In genomic region chr14:96363751-96364336, GRCh38 we compare ENCODE assay signal across 9 cellular contexts. TPM values are rescaled to one million over a fixed set of nuclear protein-coding genes. Genes with fewer than 3 reads are reported as not detected.
DNase-seq lines count a peak whose midpoint lies in the region; ATAC-seq, FAIRE-seq and TF ChIP-seq lines count a peak whose summit lies in the region.
"Had no signal": no experiment of that assay in that cellular context is flagged by ENCODE, and none has a peak within 500 bp of the region (broad histone marks: within the 10 kb centered on the region; RNA-seq: fewer than 3 reads in every experiment).

No MANE protein-coding gene starts in this region.

- H3K27me3 Mint-ChIP-seq in astrocyte (ENCODE audit: low read depth, unreplicated experiment) = no peaks in the 10 kb centered on the region

- H3K36me3 Mint-ChIP-seq in astrocyte (ENCODE audit: low read depth, unreplicated experiment) = peaks cover 6% of the 10 kb centered on the region

- H3K9me3 Mint-ChIP-seq in astrocyte (ENCODE audit: unreplicated experiment) = no peaks in the 10 kb centered on the region

- peak overlapping the region; percentile 85 for H3K27ac ChIP-seq in C4-2B
- peak overlapping the region; percentile 34 for H3K27ac ChIP-seq in astrocyte (ENCODE audit: low read depth, low read length)
- no peak overlapping the region for H3K27ac ChIP-seq in iPS DF 6.9 (ENCODE audit: low read length)
- H3K27ac ChIP-seq in sigmoid colon = peak overlapping the region; percentile 90 to 98 (median 98)

- H3K79me2 ChIP-seq in astrocyte (ENCODE audit: insufficient read depth, low read length) = peaks cover 90% of the 10 kb centered on the region

- peak; percentile 53 for DNase-seq in RPMI7951 (ENCODE audit: low read depth)
- peak; percentile 37 for DNase-seq in astrocyte (ENCODE audit: low read depth)
- no peak for DNase-seq in iPS DF 6.9 (ENCODE audit: low read depth, low spot score)
- DNase-seq in sigmoid colon = peak; percentile 70
- no peak for DNase-seq in HuH-7 (ENCODE audit: low spot score)

- no CpG with 5 or more reads among the region's 38 CpGs for WGBS in iPS DF 6.9 (ENCODE audit: insufficient coverage, insufficient read length)
- 1% methylated on average over 38 of the region's 38 CpGs for WGBS in sigmoid colon, 2 donors

- H3K9me3 ChIP-seq in astrocyte (ENCODE audit: insufficient read depth, low read depth, low read length) (no peaks in the 10 kb centered on the region), iPS DF 6.9 (ENCODE audit: control insufficient read depth, insufficient read depth, low read length) (no peaks in the 10 kb centered on the region), sigmoid colon (no peaks in the 10 kb centered on the region)

- no peaks in the 10 kb centered on the region for H3K36me3 ChIP-seq in astrocyte (ENCODE audit: insufficient read depth, low read length)
- no peaks in the 10 kb centered on the region for H3K36me3 ChIP-seq in iPS DF 6.9 (ENCODE audit: control insufficient read depth, insufficient read depth, low read length)
- H3K36me3 ChIP-seq in sigmoid colon = no peaks in the 10 kb centered on the region

- H3K4me3 Mint-ChIP-seq in astrocyte (ENCODE audit: unreplicated experiment) = peak overlapping the region; percentile 95

- no peak for TF ChIP-seq CTCF in C4-2B (conservative IDR thresholded peaks at IDR 0.05)
- no peak for TF ChIP-seq CTCF in astrocyte (IDR thresholded peaks at IDR 0.05; ENCODE audit: insufficient read depth, low read depth, low read length)
- TF ChIP-seq CTCF in sigmoid colon (IDR thresholded peaks at IDR 0.05) = no peak

- H2AFZ ChIP-seq in astrocyte (ENCODE audit: low read depth, low read length) = peak overlapping the region; percentile 82

- H3K27ac Mint-ChIP-seq in astrocyte (ENCODE audit: unreplicated experiment) = peak overlapping the region; percentile 84

- H3K4me3 ChIP-seq in astrocyte (ENCODE audit: insufficient read depth, low read depth, low read length) = peak overlapping the region; percentile 84
- peak overlapping the region; percentile 89 for H3K4me3 ChIP-seq in iPS DF 6.9 (ENCODE audit: low read length)
- peak overlapping the region; percentile 74 to 98 (median 98) for H3K4me3 ChIP-seq in sigmoid colon

- peak overlapping the region; percentile 99 for H3K4me2 ChIP-seq in astrocyte (ENCODE audit: low read length)

- H3K9ac ChIP-seq in astrocyte (ENCODE audit: low read length) = peak overlapping the region; percentile 86

- TF ChIP-seq EP300 in sigmoid colon (IDR thresholded peaks at IDR 0.05) = no peak

- ATAC-seq in GM19351 (IDR thresholded peaks at IDR 0.05; ENCODE audit: unreplicated experiment) = peak; percentile 34
- peak; percentile 9 for ATAC-seq in HG03442 (IDR thresholded peaks at IDR 0.05; ENCODE audit: unreplicated experiment)

- intact Hi-C loops in sigmoid colon (cut with DNase I) = loop anchor here (1.0 to 10.0 kb wide), 4 partner anchors 27 to 829 kb away; partner anchors contain the start of genes GLRX5 and PAPOLA

- no peak for FAIRE-seq in astrocyte (lab: Jason Lieb, UNC)
- FAIRE-seq: TTC549 had no signal

- peak in 1 of 2 donors; percentile 40 for TF ChIP-seq POLR2A in sigmoid colon (IDR thresholded peaks at IDR 0.05)

- H3K27me3 ChIP-seq in astrocyte (ENCODE audit: insufficient read depth, low read length) (no peaks in the 10 kb centered on the region), iPS DF 6.9 (ENCODE audit: control insufficient read depth, insufficient read depth, low read length) (no peaks in the 10 kb centered on the region), sigmoid colon (no peaks in the 10 kb centered on the region)

- peaks cover 58% of the 10 kb centered on the region for H4K20me1 ChIP-seq in astrocyte (ENCODE audit: insufficient read depth, low read length)

- peaks cover 14% of the 10 kb centered on the region for H3K4me1 Mint-ChIP-seq in astrocyte (ENCODE audit: low read depth, unreplicated experiment)

- H3K4me1 ChIP-seq in astrocyte (ENCODE audit: insufficient read depth, low read length) = peaks cover 15% of the 10 kb centered on the region
- 0 out of 2 replicates have a peak, but pooled peaks cover 2% of the 10 kb centered on the region for H3K4me1 ChIP-seq in iPS DF 6.9 (ENCODE audit: control insufficient read depth, insufficient read depth, low read length)
- peaks cover 0 to 46% (median 35%) of the 10 kb centered on the region in 4 donors for H3K4me1 ChIP-seq in sigmoid colon

RNA-seq across cellular contexts. Expression of gene GSKIP, which starts 0.5 kb away (rescaled TPM):
- total RNA-seq in RPMI7951 (2014; rRNA removed; shearing (Covaris generic)) = 42.5 and 48.9 TPM in 2 replicates
- total RNA-seq in astrocyte = 22.7 and 22.8 TPM in 2 replicates
- 10 to 100 TPM; 13.2 to 30.7 (median 19.3) TPM for total RNA-seq in sigmoid colon
- polyA plus RNA-seq in sigmoid colon = 100 to 1,000 TPM in 2 of 3 donors, 10 to 100 TPM in 1; 84.2 to 251 (median 233) TPM

RNA-seq across cellular contexts. Expression of gene ATG2B, which starts 0.7 kb away (rescaled TPM):
- 8.5 and 9.3 TPM in 2 replicates for total RNA-seq in RPMI7951 (2014; rRNA removed; shearing (Covaris generic))
- total RNA-seq in astrocyte = 14.2 and 15.0 TPM in 2 replicates
- total RNA-seq in sigmoid colon = 10 to 100 TPM; 17.9 to 27.1 (median 25.0) TPM
- polyA plus RNA-seq in sigmoid colon = 1 to 10 TPM; 1.8 to 5.6 (median 1.8) TPM

RNA-seq across cellular contexts. Expression of gene AK7, which starts 28.1 kb away (rescaled TPM):
- total RNA-seq in RPMI7951 (2014; rRNA removed; shearing (Covaris generic)) = 0.20 and 0.24 TPM in 2 replicates
- 0.60 and 1.0 TPM in 2 replicates for total RNA-seq in astrocyte
- 1 to 10 TPM in 3 of 4 donors, under 1 TPM in 1; 0.71 to 9.7 (median 4.1) TPM for total RNA-seq in sigmoid colon
- 1 to 10 TPM in 2 of 3 donors, under 1 TPM in 1; 0.60 to 4.6 (median 3.5) TPM for polyA plus RNA-seq in sigmoid colon

Comparison
In these comparisons a context has a peak if more than half of its experiments do, and no peak if none do; other contexts are left out.
1. DNase-seq: peak in RPMI7951 (single experiment), astrocyte (single experiment) and sigmoid colon (single experiment); none in iPS DF 6.9 (single experiment) and HuH-7 (single experiment).
2. Peak in every context shown above with its lines, with median percentiles within 50 percentile points of each other: H3K4me3 ChIP-seq.